28 cellular contexts compared by ENCODE assay signal in the genomic region with DNA sequence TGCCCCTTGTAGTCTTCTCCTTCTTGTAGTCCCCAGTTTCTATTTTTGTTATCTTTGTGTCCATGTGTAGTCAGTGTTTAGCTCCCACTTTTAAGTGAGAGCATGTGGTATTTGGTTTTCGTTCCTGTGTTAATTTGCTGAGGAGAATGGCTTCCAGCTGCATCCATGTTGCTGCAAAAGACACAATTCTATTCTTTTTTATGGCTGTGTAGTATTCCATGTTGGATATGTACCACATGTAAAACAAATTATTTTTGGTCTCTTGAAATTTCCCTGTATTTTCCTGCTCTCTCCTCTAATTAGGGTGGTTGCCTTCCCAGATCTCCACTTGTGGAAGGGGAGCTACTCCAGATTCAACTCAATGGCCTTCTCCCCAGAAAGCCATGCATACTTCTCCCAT.
"Had no signal": no experiment of that assay in that cellular context is flagged by ENCODE, and none has a peak within 500 bp of the region (broad histone marks: within the 10 kb centered on the region; RNA-seq: fewer than 3 reads in every experiment).

No MANE protein-coding gene starts in this region.

- H3K79me2 ChIP-seq: parathyroid adenoma had no signal

- H3K9me3 ChIP-seq: ovary, psoas muscle, right lobe of liver, sigmoid colon, thoracic aorta, thyroid gland, tibial nerve, upper lobe of left lung, vagina had no signal

- FAIRE-seq: small intestine had no signal

- H3K9ac ChIP-seq: parathyroid adenoma had no signal

- H3K4me3 Mint-ChIP-seq: natural killer cell treated with Interleukin-12 subunit alpha and Interleukin-12 subunit beta and Interleukin-15 and Interleukin-18, amount 100 ng/mL, for 72 hours; nephron progenitor cell; neural crest cell; stimulated activated effector memory CD8-positive, alpha-beta T cell treated with anti-CD3 and anti-CD28 coated beads, Interleukin-12 subunit alpha, Interleukin-12 subunit beta, amount 100 ng/mL, for 72 hours; stimulated activated naive B cell treated with anti-CD40 and anti-IgM and Interleukin-4, amounts not matched to agents 10 μg/mL and 1 μg/mL and 100 μg/mL, for 72 hours; stimulated activated naive CD8-positive, alpha-beta T cell treated with anti-CD3 and anti-CD28 coated beads, Interleukin-15, Interleukin-2, amounts not matched to agents 100 ng/mL and 50 ng/mL, for 24 hours had no signal

- H3K27me3 ChIP-seq: ovary, right lobe of liver, thyroid gland, upper lobe of left lung, vagina had no signal

- DNase-seq: nephron progenitor cell; occipital lobe; ovary; posterior cingulate gyrus; psoas muscle; right cardiac atrium; right lobe of liver; sigmoid colon; small intestine; stimulated activated CD4-positive, alpha-beta T cell treated with anti-CD3 and anti-CD28 coated beads, Interleukin-15, amount 100 ng/mL, for 24 hours; stimulated activated CD4-positive, alpha-beta T cell treated with anti-CD3 and anti-CD28 coated beads, Interleukin-2, amount 100 ng/mL, for 24 hours; stimulated activated CD4-positive, alpha-beta T cell treated with anti-CD3 and anti-CD28 coated beads, Interleukin-2, amount 100 ng/mL, for 48 hours; stimulated activated CD4-positive, alpha-beta T cell treated with anti-CD3 and anti-CD28 coated beads, Interleukin-4, amount 100 ng/mL, for 24 hours; stimulated activated naive B cell treated with anti-CD40 and anti-IgM and Interleukin-4, amounts not matched to agents 10 μg/mL and 1 μg/mL and 100 μg/mL, for 72 hours; stimulated activated naive CD4-positive, alpha-beta T cell treated with Interleukin-2 at 50 U/mL for 16 hours; stomach; thyroid gland; trophoblast cell; upper lobe of left lung had no signal

- ATAC-seq: natural killer cell treated with Interleukin-12 subunit alpha and Interleukin-12 subunit beta and Interleukin-15 and Interleukin-18, amount 100 ng/mL, for 72 hours; psoas muscle; right cardiac atrium; right lobe of liver; stimulated activated effector memory CD8-positive, alpha-beta T cell treated with anti-CD3 and anti-CD28 coated beads, Interleukin-12 subunit alpha, Interleukin-12 subunit beta, amount 100 ng/mL, for 72 hours; stimulated activated naive B cell treated with anti-CD40 and anti-IgM and Interleukin-4, amounts not matched to agents 10 μg/mL and 1 μg/mL and 100 μg/mL, for 72 hours had no signal

- H3K4me1 ChIP-seq: parathyroid adenoma, psoas muscle, right lobe of liver, sigmoid colon, thyroid gland, tibial nerve, upper lobe of left lung, vagina had no signal

- H3K4me1 Mint-ChIP-seq: stimulated activated effector memory CD8-positive, alpha-beta T cell treated with anti-CD3 and anti-CD28 coated beads, Interleukin-12 subunit alpha, Interleukin-12 subunit beta, amount 100 ng/mL, for 72 hours had no signal

- H3K27ac Mint-ChIP-seq: natural killer cell treated with Interleukin-12 subunit alpha and Interleukin-12 subunit beta and Interleukin-15 and Interleukin-18, amount 100 ng/mL, for 72 hours; nephron progenitor cell; progenitor cell of endocrine pancreas; stimulated activated effector memory CD8-positive, alpha-beta T cell treated with anti-CD3 and anti-CD28 coated beads, Interleukin-12 subunit alpha, Interleukin-12 subunit beta, amount 100 ng/mL, for 72 hours; stimulated activated naive B cell treated with anti-CD40 and anti-IgM and Interleukin-4, amounts not matched to agents 10 μg/mL and 1 μg/mL and 100 μg/mL, for 72 hours; stimulated activated naive CD8-positive, alpha-beta T cell treated with anti-CD3 and anti-CD28 coated beads, Interleukin-15, Interleukin-2, amounts not matched to agents 100 ng/mL and 50 ng/mL, for 24 hours had no signal

- H3K4me3 ChIP-seq: ovary, psoas muscle, right lobe of liver, sigmoid colon, stomach, thoracic aorta, thyroid gland, tibial nerve, upper lobe of left lung, vagina had no signal

- H3K27ac ChIP-seq: ovary, parathyroid adenoma, psoas muscle, right lobe of liver, sigmoid colon, stomach, thoracic aorta, thyroid gland, tibial nerve, upper lobe of left lung, vagina had no signal

- H3K36me3 ChIP-seq: ovary, right lobe of liver, sigmoid colon, stomach, thoracic aorta, thyroid gland, tibial nerve, upper lobe of left lung, vagina had no signal

- H2AFZ ChIP-seq: parathyroid adenoma had no signal

- H3K36me3 Mint-ChIP-seq: stimulated activated effector memory CD8-positive, alpha-beta T cell treated with anti-CD3 and anti-CD28 coated beads, Interleukin-12 subunit alpha, Interleukin-12 subunit beta, amount 100 ng/mL, for 72 hours; stimulated activated naive B cell treated with anti-CD40 and anti-IgM and Interleukin-4, amounts not matched to agents 10 μg/mL and 1 μg/mL and 100 μg/mL, for 72 hours had no signal
